ENCODE assay signal across 1 cellular context in the genomic region with DNA sequence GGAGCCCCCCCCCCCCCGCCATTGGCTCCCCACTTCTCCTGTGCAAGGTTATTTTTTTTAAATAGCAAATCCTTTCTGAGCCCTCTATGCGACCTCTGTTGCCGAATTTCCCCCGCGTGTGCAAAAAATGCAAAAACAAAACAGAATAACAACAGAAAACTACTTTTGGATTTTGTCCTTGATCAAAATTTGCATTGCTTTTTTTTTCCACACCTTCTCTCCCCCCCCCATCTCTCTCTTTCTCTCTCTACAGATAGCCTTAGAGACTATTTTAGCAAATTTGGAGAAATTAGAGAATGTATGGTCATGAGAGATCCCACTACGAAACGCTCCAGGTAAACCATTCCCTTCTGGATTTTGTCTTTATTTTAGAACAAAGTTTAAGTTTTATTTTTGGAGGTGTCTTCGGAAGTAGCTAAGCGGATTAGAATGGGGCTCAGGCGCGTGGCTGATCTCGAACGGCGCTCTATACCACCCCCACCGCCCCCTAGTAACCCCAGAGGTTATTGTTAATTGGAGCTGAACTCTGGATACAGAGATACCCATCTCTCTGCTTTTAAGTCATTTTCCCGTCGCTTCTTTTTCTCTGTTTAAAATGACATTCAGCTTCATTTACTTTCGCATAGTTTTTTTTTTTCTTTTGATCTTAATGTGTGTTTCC.
TF ChIP-seq lines count a peak whose summit lies in the region.

No MANE protein-coding gene starts in this region.

TF ChIP-seq in K562, 482 proteins besides CTCF, POLR2A, EP300 and RAD21 (continued from another document):
- TF ChIP-seq, protein P1, sequence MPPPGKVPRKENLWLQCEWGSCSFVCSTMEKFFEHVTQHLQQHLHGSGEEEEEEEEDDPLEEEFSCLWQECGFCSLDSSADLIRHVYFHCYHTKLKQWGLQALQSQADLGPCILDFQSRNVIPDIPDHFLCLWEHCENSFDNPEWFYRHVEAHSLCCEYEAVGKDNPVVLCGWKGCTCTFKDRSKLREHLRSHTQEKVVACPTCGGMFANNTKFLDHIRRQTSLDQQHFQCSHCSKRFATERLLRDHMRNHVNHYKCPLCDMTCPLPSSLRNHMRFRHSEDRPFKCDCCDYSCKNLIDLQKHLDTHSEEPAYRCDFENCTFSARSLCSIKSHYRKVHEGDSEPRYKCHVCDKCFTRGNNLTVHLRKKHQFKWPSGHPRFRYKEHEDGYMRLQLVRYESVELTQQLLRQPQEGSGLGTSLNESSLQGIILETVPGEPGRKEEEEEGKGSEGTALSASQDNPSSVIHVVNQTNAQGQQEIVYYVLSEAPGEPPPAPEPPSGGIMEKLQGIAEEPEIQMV (tag; conservative IDR thresholded peaks at IDR 0.05; ENCODE audit: low read depth): no peak
- no peak for TF ChIP-seq DIDO1 (tag; IDR thresholded peaks at IDR 0.05; ENCODE audit: low read depth)
- no peak for TF ChIP-seq BCL6 (CRISPR knock-in tag; IDR thresholded peaks at IDR 0.05)
- TF ChIP-seq, protein P2, sequence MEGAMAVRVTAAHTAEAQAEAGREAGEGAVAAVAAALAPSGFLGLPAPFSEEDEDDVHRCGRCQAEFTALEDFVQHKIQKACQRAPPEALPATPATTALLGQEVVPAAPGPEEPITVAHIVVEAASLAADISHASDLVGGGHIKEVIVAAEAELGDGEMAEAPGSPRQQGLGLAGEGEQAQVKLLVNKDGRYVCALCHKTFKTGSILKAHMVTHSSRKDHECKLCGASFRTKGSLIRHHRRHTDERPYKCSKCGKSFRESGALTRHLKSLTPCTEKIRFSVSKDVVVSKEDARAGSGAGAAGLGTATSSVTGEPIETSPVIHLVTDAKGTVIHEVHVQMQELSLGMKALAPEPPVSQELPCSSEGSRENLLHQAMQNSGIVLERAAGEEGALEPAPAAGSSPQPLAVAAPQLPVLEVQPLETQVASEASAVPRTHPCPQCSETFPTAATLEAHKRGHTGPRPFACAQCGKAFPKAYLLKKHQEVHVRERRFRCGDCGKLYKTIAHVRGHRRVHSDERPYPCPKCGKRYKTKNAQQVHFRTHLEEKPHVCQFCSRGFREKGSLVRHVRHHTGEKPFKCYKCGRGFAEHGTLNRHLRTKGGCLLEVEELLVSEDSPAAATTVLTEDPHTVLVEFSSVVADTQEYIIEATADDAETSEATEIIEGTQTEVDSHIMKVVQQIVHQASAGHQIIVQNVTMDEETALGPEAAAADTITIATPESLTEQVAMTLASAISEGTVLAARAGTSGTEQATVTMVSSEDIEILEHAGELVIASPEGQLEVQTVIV (CRISPR knock-in tag; IDR thresholded peaks at IDR 0.05; ENCODE audit: borderline replicate concordance): no peak
- TF ChIP-seq ZNF384 (IDR thresholded peaks at IDR 0.05; ENCODE audit: low read depth, low read length): no peak
- TF ChIP-seq CXXC5 (CRISPR knock-in tag; IDR thresholded peaks at IDR 0.05): peak; percentile 17; the same call in 1 of the 2 replicates
- peak; percentile 39 for TF ChIP-seq EP400 (IDR thresholded peaks at IDR 0.05)
- TF ChIP-seq, protein P3, sequence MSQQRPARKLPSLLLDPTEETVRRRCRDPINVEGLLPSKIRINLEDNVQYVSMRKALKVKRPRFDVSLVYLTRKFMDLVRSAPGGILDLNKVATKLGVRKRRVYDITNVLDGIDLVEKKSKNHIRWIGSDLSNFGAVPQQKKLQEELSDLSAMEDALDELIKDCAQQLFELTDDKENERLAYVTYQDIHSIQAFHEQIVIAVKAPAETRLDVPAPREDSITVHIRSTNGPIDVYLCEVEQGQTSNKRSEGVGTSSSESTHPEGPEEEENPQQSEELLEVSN (IDR thresholded peaks at IDR 0.05; ENCODE audit: borderline replicate concordance in 1 of 2, extremely low read depth in 1 of 2, insufficient read depth in 1 of 2, insufficient read length in 1 of 2, low read depth in 1 of 2, low read length in 1 of 2, poor library complexity in 1 of 2, severe bottlenecking in 1 of 2): peak in 1 of 2 experiments; percentile 57
- TF ChIP-seq, protein P4, sequence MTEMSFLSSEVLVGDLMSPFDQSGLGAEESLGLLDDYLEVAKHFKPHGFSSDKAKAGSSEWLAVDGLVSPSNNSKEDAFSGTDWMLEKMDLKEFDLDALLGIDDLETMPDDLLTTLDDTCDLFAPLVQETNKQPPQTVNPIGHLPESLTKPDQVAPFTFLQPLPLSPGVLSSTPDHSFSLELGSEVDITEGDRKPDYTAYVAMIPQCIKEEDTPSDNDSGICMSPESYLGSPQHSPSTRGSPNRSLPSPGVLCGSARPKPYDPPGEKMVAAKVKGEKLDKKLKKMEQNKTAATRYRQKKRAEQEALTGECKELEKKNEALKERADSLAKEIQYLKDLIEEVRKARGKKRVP (CRISPR knock-in tag; IDR thresholded peaks at IDR 0.05): no peak
- no peak for TF ChIP-seq TCF7L2 (IDR thresholded peaks at IDR 0.05; ENCODE audit: low read depth, low read length)
- TF ChIP-seq, protein P5, sequence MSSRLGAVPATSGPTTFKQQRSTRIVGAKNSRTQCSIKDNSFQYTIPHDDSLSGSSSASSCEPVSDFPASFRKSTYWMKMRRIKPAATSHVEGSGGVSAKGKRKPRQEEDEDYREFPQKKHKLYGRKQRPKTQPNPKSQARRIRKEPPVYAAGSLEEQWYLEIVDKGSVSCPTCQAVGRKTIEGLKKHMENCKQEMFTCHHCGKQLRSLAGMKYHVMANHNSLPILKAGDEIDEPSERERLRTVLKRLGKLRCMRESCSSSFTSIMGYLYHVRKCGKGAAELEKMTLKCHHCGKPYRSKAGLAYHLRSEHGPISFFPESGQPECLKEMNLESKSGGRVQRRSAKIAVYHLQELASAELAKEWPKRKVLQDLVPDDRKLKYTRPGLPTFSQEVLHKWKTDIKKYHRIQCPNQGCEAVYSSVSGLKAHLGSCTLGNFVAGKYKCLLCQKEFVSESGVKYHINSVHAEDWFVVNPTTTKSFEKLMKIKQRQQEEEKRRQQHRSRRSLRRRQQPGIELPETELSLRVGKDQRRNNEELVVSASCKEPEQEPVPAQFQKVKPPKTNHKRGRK (tag; IDR thresholded peaks at IDR 0.05): peak; percentile 38
- no peak for TF ChIP-seq NRF1 (conservative IDR thresholded peaks at IDR 0.05 in 1 of 2, IDR thresholded peaks at IDR 0.05 in 1 of 2)
- no peak for TF ChIP-seq YBX1 (IDR thresholded peaks at IDR 0.05)
- TF ChIP-seq L3MBTL2 (IDR thresholded peaks at IDR 0.05): peak; percentile 66
- no peak for TF ChIP-seq CAMTA2 (CRISPR knock-in tag; conservative IDR thresholded peaks at IDR 0.05)
- no peak for TF ChIP-seq KLF13 (tag; IDR thresholded peaks at IDR 0.05; ENCODE audit: borderline replicate concordance, low read depth)
- TF ChIP-seq RFX5 (IDR thresholded peaks at IDR 0.05; ENCODE audit: low read depth, low read length): no peak
- no peak for TF ChIP-seq CHD4 (IDR thresholded peaks at IDR 0.05; ENCODE audit: insufficient read depth, insufficient replicate concordance, low read depth, low read length, poor library complexity, severe bottlenecking)
- TF ChIP-seq PCBP1 (IDR thresholded peaks at IDR 0.05; ENCODE audit: low read depth, low read length, poor library complexity, severe bottlenecking): no peak
- TF ChIP-seq, protein P6, sequence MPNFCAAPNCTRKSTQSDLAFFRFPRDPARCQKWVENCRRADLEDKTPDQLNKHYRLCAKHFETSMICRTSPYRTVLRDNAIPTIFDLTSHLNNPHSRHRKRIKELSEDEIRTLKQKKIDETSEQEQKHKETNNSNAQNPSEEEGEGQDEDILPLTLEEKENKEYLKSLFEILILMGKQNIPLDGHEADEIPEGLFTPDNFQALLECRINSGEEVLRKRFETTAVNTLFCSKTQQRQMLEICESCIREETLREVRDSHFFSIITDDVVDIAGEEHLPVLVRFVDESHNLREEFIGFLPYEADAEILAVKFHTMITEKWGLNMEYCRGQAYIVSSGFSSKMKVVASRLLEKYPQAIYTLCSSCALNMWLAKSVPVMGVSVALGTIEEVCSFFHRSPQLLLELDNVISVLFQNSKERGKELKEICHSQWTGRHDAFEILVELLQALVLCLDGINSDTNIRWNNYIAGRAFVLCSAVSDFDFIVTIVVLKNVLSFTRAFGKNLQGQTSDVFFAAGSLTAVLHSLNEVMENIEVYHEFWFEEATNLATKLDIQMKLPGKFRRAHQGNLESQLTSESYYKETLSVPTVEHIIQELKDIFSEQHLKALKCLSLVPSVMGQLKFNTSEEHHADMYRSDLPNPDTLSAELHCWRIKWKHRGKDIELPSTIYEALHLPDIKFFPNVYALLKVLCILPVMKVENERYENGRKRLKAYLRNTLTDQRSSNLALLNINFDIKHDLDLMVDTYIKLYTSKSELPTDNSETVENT (CRISPR knock-in tag; IDR thresholded peaks at IDR 0.05): no peak
- TF ChIP-seq, protein P7, sequence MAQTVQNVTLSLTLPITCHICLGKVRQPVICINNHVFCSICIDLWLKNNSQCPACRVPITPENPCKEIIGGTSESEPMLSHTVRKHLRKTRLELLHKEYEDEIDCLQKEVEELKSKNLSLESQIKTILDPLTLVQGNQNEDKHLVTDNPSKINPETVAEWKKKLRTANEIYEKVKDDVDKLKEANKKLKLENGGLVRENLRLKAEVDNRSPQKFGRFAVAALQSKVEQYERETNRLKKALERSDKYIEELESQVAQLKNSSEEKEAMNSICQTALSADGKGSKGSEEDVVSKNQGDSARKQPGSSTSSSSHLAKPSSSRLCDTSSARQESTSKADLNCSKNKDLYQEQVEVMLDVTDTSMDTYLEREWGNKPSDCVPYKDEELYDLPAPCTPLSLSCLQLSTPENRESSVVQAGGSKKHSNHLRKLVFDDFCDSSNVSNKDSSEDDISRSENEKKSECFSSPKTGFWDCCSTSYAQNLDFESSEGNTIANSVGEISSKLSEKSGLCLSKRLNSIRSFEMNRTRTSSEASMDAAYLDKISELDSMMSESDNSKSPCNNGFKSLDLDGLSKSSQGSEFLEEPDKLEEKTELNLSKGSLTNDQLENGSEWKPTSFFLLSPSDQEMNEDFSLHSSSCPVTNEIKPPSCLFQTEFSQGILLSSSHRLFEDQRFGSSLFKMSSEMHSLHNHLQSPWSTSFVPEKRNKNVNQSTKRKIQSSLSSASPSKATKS (CRISPR knock-in tag; IDR thresholded peaks at IDR 0.05): no peak
- TF ChIP-seq, protein P8, sequence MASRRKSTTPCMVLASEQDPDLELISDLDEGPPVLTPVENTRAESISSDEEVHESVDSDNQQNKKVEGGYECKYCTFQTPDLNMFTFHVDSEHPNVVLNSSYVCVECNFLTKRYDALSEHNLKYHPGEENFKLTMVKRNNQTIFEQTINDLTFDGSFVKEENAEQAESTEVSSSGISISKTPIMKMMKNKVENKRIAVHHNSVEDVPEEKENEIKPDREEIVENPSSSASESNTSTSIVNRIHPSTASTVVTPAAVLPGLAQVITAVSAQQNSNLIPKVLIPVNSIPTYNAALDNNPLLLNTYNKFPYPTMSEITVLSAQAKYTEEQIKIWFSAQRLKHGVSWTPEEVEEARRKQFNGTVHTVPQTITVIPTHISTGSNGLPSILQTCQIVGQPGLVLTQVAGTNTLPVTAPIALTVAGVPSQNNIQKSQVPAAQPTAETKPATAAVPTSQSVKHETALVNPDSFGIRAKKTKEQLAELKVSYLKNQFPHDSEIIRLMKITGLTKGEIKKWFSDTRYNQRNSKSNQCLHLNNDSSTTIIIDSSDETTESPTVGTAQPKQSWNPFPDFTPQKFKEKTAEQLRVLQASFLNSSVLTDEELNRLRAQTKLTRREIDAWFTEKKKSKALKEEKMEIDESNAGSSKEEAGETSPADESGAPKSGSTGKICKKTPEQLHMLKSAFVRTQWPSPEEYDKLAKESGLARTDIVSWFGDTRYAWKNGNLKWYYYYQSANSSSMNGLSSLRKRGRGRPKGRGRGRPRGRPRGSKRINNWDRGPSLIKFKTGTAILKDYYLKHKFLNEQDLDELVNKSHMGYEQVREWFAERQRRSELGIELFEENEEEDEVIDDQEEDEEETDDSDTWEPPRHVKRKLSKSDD (conservative IDR thresholded peaks at IDR 0.05; ENCODE audit: low read length): no peak
- 0 out of 2 replicates have a peak, but pooled peaks have one; percentile 6 for TF ChIP-seq NCOR1 (IDR thresholded peaks at IDR 0.05)
- peak; percentile 54 for TF ChIP-seq EGR1 (conservative IDR thresholded peaks at IDR 0.05)
- TF ChIP-seq SAFB2 (IDR thresholded peaks at IDR 0.05; ENCODE audit: borderline replicate concordance, low read depth, low read length, severe bottlenecking): no peak
- no peak for TF ChIP-seq EZH2 (IDR thresholded peaks at IDR 0.05; ENCODE audit: borderline replicate concordance, low read depth, low read length)
- no peak for TF ChIP-seq ZNF146 (CRISPR knock-in tag; IDR thresholded peaks at IDR 0.05; ENCODE audit: unreplicated experiment)
- TF ChIP-seq NR1H2 (CRISPR knock-in tag; IDR thresholded peaks at IDR 0.05): no peak
- no peak for TF ChIP-seq DNMT1 (IDR thresholded peaks at IDR 0.05)
- TF ChIP-seq HCFC1 (IDR thresholded peaks at IDR 0.05; ENCODE audit: low read depth, low read length): no peak
- TF ChIP-seq, protein P9, sequence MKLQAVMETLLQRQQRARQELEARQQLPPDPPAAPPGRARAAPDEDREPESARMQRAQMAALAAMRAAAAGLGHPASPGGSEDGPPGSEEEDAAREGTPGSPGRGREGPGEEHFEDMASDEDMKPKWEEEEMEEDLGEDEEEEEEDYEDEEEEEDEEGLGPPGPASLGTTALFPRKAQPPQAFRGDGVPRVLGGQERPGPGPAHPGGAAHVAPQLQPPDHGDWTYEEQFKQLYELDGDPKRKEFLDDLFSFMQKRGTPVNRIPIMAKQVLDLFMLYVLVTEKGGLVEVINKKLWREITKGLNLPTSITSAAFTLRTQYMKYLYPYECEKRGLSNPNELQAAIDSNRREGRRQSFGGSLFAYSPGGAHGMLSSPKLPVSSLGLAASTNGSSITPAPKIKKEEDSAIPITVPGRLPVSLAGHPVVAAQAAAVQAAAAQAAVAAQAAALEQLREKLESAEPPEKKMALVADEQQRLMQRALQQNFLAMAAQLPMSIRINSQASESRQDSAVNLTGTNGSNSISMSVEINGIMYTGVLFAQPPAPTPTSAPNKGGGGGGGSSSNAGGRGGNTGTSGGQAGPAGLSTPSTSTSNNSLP (IDR thresholded peaks at IDR 0.05; ENCODE audit: borderline replicate concordance, low read depth, low read length): no peak
- TF ChIP-seq JUND (IDR thresholded peaks at IDR 0.05; ENCODE audit: borderline replicate concordance, low read depth, low read length): no peak
- no peak for TF ChIP-seq JUND (tag; IDR thresholded peaks at IDR 0.05; ENCODE audit: borderline replicate concordance, low read depth, low read length)
- TF ChIP-seq STAT5B (CRISPR knock-in tag; IDR thresholded peaks at IDR 0.05): no peak
- no peak for TF ChIP-seq FOXM1 (IDR thresholded peaks at IDR 0.05; ENCODE audit: low read depth)
- TF ChIP-seq FOXM1 (CRISPR knock-in tag; IDR thresholded peaks at IDR 0.05; ENCODE audit: low read depth): no peak
- TF ChIP-seq PTBP1 (IDR thresholded peaks at IDR 0.05; ENCODE audit: low read depth, low read length): no peak
- TF ChIP-seq BRCA1 (IDR thresholded peaks at IDR 0.05): no peak
- no peak for TF ChIP-seq BRCA1 (CRISPR knock-in tag; IDR thresholded peaks at IDR 0.05)
- 0 out of 4 replicates have a peak, but pooled peaks of 1 of the 2 experiments have one; percentile 12 for TF ChIP-seq SIN3A (IDR thresholded peaks at IDR 0.05; ENCODE audit: borderline replicate concordance in 2 of 2, control insufficient read depth in 1 of 2, low read depth in 2 of 2, low read length in 2 of 2)
TF ChIP-seq in K562: peak in this region for 20.
